Comparison of ENCODE assay signal across 1 cellular context in the genomic region with DNA sequence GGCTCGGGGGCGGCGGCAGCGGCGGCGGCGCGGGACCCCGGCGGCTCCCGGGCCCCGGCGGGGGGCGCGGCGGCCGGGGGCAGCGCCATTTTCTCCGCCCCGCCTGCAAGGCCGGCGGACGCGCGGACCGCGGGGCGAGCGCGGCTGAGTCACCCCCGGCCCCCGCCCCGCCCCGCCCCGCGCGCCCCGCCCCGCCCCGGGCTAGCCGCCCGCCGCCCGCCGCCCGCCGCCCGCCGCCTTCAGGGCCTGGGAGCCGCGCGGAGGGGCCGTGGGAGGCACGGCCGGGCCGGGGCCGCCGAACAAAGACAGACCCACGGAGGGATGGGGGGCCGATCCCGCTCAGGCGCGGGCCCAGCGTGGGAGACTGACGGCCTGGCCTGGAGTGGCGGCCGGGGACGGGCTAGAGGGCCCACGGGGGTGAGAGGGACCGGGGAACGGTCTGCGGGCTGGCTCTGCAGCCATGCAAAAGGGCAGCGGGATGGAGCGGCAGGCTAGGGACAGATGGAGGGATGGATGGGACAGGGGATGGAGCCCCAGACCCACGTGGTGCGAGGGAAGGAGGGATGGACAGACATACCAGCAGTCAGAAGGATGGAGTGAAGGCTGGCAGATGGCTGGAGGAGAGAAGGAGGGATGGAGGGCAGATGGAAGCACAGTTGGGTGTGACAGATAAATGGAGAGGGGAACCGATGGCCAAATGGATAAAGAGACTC.
TF ChIP-seq lines count a peak whose summit lies in the region.

A gene (minus strand): TSS at position 124 of the 713 bp plus-strand sequence. CDS start 35 bp downstream, at position 89.

TF ChIP-seq in GM12878, 131 proteins besides CTCF, POLR2A, EP300 and RAD21 (continued from another document):
- TF ChIP-seq, protein P1, sequence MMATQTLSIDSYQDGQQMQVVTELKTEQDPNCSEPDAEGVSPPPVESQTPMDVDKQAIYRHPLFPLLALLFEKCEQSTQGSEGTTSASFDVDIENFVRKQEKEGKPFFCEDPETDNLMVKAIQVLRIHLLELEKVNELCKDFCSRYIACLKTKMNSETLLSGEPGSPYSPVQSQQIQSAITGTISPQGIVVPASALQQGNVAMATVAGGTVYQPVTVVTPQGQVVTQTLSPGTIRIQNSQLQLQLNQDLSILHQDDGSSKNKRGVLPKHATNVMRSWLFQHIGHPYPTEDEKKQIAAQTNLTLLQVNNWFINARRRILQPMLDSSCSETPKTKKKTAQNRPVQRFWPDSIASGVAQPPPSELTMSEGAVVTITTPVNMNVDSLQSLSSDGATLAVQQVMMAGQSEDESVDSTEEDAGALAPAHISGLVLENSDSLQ (IDR thresholded peaks at IDR 0.05): no peak
- TF ChIP-seq KDM1A (IDR thresholded peaks at IDR 0.05; ENCODE audit: borderline replicate concordance): no peak
- no peak for TF ChIP-seq RELA (IDR thresholded peaks at IDR 0.05; ENCODE audit: borderline replicate concordance, partially characterized antibody)
- no peak for TF ChIP-seq ZZZ3 (IDR thresholded peaks at IDR 0.05; ENCODE audit: control insufficient read depth, insufficient read length, low read depth)
- no peak for TF ChIP-seq BRCA1 (IDR thresholded peaks at IDR 0.05; ENCODE audit: low read depth, low read length)
- TF ChIP-seq, protein P2, sequence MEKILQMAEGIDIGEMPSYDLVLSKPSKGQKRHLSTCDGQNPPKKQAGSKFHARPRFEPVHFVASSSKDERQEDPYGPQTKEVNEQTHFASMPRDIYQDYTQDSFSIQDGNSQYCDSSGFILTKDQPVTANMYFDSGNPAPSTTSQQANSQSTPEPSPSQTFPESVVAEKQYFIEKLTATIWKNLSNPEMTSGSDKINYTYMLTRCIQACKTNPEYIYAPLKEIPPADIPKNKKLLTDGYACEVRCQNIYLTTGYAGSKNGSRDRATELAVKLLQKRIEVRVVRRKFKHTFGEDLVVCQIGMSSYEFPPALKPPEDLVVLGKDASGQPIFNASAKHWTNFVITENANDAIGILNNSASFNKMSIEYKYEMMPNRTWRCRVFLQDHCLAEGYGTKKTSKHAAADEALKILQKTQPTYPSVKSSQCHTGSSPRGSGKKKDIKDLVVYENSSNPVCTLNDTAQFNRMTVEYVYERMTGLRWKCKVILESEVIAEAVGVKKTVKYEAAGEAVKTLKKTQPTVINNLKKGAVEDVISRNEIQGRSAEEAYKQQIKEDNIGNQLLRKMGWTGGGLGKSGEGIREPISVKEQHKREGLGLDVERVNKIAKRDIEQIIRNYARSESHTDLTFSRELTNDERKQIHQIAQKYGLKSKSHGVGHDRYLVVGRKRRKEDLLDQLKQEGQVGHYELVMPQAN (conservative IDR thresholded peaks at IDR 0.05): no peak
